In the genomic region with DNA sequence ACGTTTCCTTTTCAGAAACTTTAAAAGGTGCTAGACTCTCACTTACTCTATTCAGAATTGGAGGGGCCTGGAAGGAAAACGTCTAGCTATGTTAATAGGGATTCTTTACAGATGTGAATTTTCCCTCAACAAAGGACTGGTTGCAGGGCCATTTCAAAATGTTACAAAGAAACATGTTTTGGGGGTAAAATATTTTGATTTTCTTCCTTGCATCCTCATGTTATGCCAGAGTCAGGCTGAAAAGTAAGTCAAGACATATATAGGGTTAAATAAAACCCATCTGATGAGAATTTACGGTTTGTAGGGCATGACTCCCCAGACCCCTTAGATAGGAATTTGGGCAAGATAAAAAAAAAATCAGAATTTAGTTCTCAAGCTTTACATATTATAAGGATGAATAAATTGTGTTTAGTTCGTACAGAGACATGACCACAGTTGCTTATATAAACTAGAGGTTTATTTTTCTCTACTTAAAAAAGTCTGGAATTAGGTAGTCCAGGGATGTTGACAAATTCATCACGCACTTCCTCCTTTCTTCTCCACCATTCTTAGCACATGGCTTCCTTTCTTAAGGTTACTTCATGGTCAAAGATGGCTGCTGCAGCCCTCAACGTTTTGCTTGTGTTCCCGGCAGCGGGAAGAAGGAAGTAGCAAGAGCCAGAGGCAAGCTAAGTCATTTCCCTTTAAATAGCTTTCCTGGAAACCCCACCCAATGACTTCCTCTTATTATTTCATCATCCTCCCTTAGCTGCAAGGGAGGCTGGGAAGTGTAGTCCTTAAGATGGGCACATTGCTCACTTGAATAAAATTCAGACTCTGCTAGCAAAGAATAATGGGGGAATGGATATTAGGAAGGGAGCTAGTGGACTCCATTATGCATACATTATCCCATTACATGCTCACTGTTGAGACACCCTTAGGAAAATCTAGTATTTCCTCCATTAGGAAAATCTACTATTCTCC, we compare ENCODE assay signal across 8 cellular contexts. TPM values are rescaled to one million over a fixed set of nuclear protein-coding genes. Genes with fewer than 3 reads are reported as not detected.
DNase-seq lines count a peak whose midpoint lies in the region; ATAC-seq and TF ChIP-seq lines count a peak whose summit lies in the region.
"Not testable (repeated sequence)": the region's sequence is repeated elsewhere in the genome, so short reads cannot be mapped to it uniquely, and the experiment has no call there.

No MANE protein-coding gene starts in this region.

- H3K27ac ChIP-seq in CD8-positive, alpha-beta memory T cell (ENCODE audit: low read depth, low read length): peak overlapping the region; percentile 28
- H3K27ac ChIP-seq in OCI-LY3 (ENCODE audit: low read length): not testable (repeated sequence)

- H3K36me3 ChIP-seq in CD8-positive, alpha-beta memory T cell (ENCODE audit: insufficient read depth, low read length); OCI-LY3 (replicated peaks; ENCODE audit: low read depth, low read length): not testable (repeated sequence)

- peak overlapping the region in 6 of 8 donors; percentile 47 to 86 (median 74) for H3K27ac Mint-ChIP-seq in CD8-positive, alpha-beta memory T cell

- H3K4me1 Mint-ChIP-seq in CD8-positive, alpha-beta memory T cell: peaks cover 11 to 24% (median 22%) of the 10 kb centered on the region in 3 donors

- 0 out of 2 replicates have a peak overlapping the region, but pooled peaks have one; percentile 11 for H3K4me2 ChIP-seq in OCI-LY3 (ENCODE audit: low read length)

- H3K27me3 ChIP-seq in CD8-positive, alpha-beta memory T cell (ENCODE audit: insufficient read depth, low read length, poor library complexity, severe bottlenecking); OCI-LY3 (ENCODE audit: low read depth, low read length): not testable (repeated sequence)

- peaks cover 13% of the 10 kb centered on the region for H3K4me1 ChIP-seq in CD8-positive, alpha-beta memory T cell (ENCODE audit: insufficient read depth, low read length)
- H3K4me1 ChIP-seq in OCI-LY3 (ENCODE audit: low read length): peaks cover 20% of the 10 kb centered on the region

- TF ChIP-seq CTCF in OCI-LY3 (IDR thresholded peaks at IDR 0.05; ENCODE audit: low read depth, low read length); choroid plexus epithelial cell (conservative IDR thresholded peaks at IDR 0.05; ENCODE audit: low read depth, low read length): not testable (repeated sequence)

- H2AFZ ChIP-seq in OCI-LY3 (ENCODE audit: low read depth, low read length): 0 out of 2 replicates have a peak overlapping the region, but pooled peaks have one; percentile 17

- H3K9me3 ChIP-seq in CD8-positive, alpha-beta memory T cell (ENCODE audit: low read length); OCI-LY3 (ENCODE audit: insufficient read depth, low read length): not testable (repeated sequence)

- not testable (repeated sequence) for H4K20me1 ChIP-seq in OCI-LY3 (ENCODE audit: insufficient read depth, low read length)

- not testable (repeated sequence) for H3K9me3 Mint-ChIP-seq in CD8-positive, alpha-beta memory T cell

- H3K4me3 ChIP-seq in CD8-positive, alpha-beta memory T cell (ENCODE audit: low read length); OCI-LY3 (ENCODE audit: low read length); choroid plexus epithelial cell (ENCODE audit: low read depth, low read length): not testable (repeated sequence)

- H3K9ac ChIP-seq in OCI-LY3 (ENCODE audit: low read length): not testable (repeated sequence)

- CTCF ChIA-PET in CD8-positive, alpha-beta memory T cell (lab: Charles Lee): interaction anchor here (1.2 to 1.5 kb wide), 5 partner anchors 9 to 70 kb away, joined by 3 to 5 read pairs (median 4); a partner anchor contains a TSS

- DNase-seq in CD8-positive, alpha-beta memory T cell: peak in 3 of 5 donors; percentile 7 to 40 (median 37)
- peak; percentile 98 for DNase-seq in HT1080 (ENCODE audit: low read depth)
- peak; percentile 43 to 48 for DNase-seq in activated CD4-positive, alpha-beta T cell treated with anti-CD3 and anti-CD28 coated beads for 4 hours
- peak; percentile 95 for DNase-seq in choroid plexus epithelial cell (ENCODE audit: low read depth)
- peak; percentile 95 for DNase-seq in iris pigment epithelial cell (ENCODE audit: low read depth)
- peak; percentile 64 for DNase-seq in stimulated activated CD4-positive, alpha-beta T cell treated with anti-CD3 and anti-CD28 coated beads, Interleukin-4, amount 100 ng/mL, for 24 hours

- peaks cover 0 to 14% (median 0%) of the 10 kb centered on the region in 3 donors for H3K36me3 Mint-ChIP-seq in CD8-positive, alpha-beta memory T cell

- peak overlapping the region in 3 of 7 donors; percentile 32 to 85 (median 41) for H3K4me3 Mint-ChIP-seq in CD8-positive, alpha-beta memory T cell

- H3K79me2 ChIP-seq in OCI-LY3 (ENCODE audit: low read length): not testable (repeated sequence)

- peak; percentile 67 for ATAC-seq in GM21367 (IDR thresholded peaks at IDR 0.05; ENCODE audit: unreplicated experiment)

- H3K27me3 Mint-ChIP-seq in CD8-positive, alpha-beta memory T cell: not testable (repeated sequence)

- POLR2A ChIA-PET in CD8-positive, alpha-beta memory T cell (lab: Charles Lee): interaction anchor here (0.5 to 2.2 kb wide), 3 partner anchors 12 to 187 kb away, joined by 3 to 27 read pairs (median 10); a partner anchor contains a TSS

RNA-seq across cellular contexts. Expression of a gene that starts 12.7 kb away (rescaled TPM):
- 10 to 100 TPM; 60.4 to 61.2 TPM for total RNA-seq in CD8-positive, alpha-beta memory T cell
- 21.3 TPM for polyA plus RNA-seq in CD8-positive, alpha-beta memory T cell
- 41.7 and 46.9 TPM in 2 replicates for total RNA-seq in HT1080 (2014; rRNA removed; shearing (Covaris generic))
- 36.1 and 41.1 TPM in 2 replicates for polyA plus RNA-seq in HT1080 (2015; cell fraction: cytosol; rRNA removed)
- 47.3 and 50.2 TPM in 2 replicates for polyA plus RNA-seq in HT1080 (2015; cell fraction: nucleus; rRNA removed)

Comparison
In these comparisons a context has a peak if more than half of its experiments do, and no peak if none do; other contexts are left out.
1. DNase-seq: peak in every context shown above with its lines; median percentile 98 in HT1080; 95 in choroid plexus epithelial cell; 95 in iris pigment epithelial cell; 64 in stimulated activated CD4-positive, alpha-beta T cell treated with anti-CD3 and anti-CD28 coated beads, Interleukin-4, amount 100 ng/mL, for 24 hours; 46 in activated CD4-positive, alpha-beta T cell treated with anti-CD3 and anti-CD28 coated beads for 4 hours; 37 in CD8-positive, alpha-beta memory T cell.